In genomic region chr20:33707668-33708067, GRCh38 we compare ENCODE assay signal across 26 cellular contexts. TPM values are rescaled to one million over a fixed set of nuclear protein-coding genes. Genes with fewer than 3 reads are reported as not detected.
DNase-seq lines count a peak whose midpoint lies in the region; ATAC-seq and TF ChIP-seq lines count a peak whose summit lies in the region.
"Had no signal": no experiment of that assay in that cellular context is flagged by ENCODE, and none has a peak within 500 bp of the region (broad histone marks: within the 10 kb centered on the region; RNA-seq: fewer than 3 reads in every experiment).

No MANE protein-coding gene starts in this region.

- no peak for DNase-seq in activated T-cell treated with anti-CD3 and anti-CD28 coated beads, Interleukin-2, amount 50 U/mL, for 24 hours
- DNase-seq in activated T-cell treated with anti-CD3 and anti-CD28 coated beads, Interleukin-2, amount 50 U/mL, for 48 hours, result no peak
- DNase-seq in neural crest cell (ENCODE audit: low read depth, low spot score), result no peak
- DNase-seq in stimulated activated naive CD4-positive, alpha-beta T cell (lab: John Stamatoyannopoulos, UW), result no peak
- DNase-seq in activated CD4-positive, alpha-beta T cell treated with anti-CD3 and anti-CD28 coated beads for 48 hours, result no peak
- DNase-seq: 8988T; ACHN; AML-193; BE2C; Calu3; CD4-positive, alpha-beta T cell; CD8-positive, alpha-beta memory T cell; DMS53; DMS79 treated with DMSO at 0.1 percent for 48 hours; GF-D8; H9; HFFc6 had no signal

- no peak overlapping the region for H3K27ac ChIP-seq in HEK293 (ENCODE audit: extremely low read depth, low read depth, low read length)
- H3K27ac ChIP-seq: A549; BLaER1 treated with 17β-estradiol and CSF1 and Interleukin-3, amounts not matched to agents 10 nM and 100 nM had no signal

- peaks cover 18% of the 10 kb centered on the region for H3K4me1 Mint-ChIP-seq in activated T-cell treated with anti-CD3 and anti-CD28 coated beads, Interleukin-2, amount 50 U/mL, for 24 hours (ENCODE audit: low read depth)
- peaks cover 8% of the 10 kb centered on the region for H3K4me1 Mint-ChIP-seq in neural crest cell
- H3K4me1 Mint-ChIP-seq: CD14-positive monocyte had no signal

- no peak overlapping the region for H3K4me3 ChIP-seq in HEK293 (ENCODE audit: low read depth, low read length)
- H3K4me3 ChIP-seq: A549; BLaER1 treated with 17β-estradiol and CSF1 and Interleukin-3, amounts not matched to agents 10 nM and 100 nM; GM23338 had no signal

- H3K27me3 Mint-ChIP-seq in activated T-cell treated with anti-CD3 and anti-CD28 coated beads, Interleukin-2, amount 50 U/mL, for 24 hours, result no peaks in the 10 kb centered on the region
- no peaks in the 10 kb centered on the region for H3K27me3 Mint-ChIP-seq in neural crest cell (ENCODE audit: low read depth)
- H3K27me3 Mint-ChIP-seq: CD4-positive, alpha-beta T cell; CD8-positive, alpha-beta memory T cell had no signal

- CTCF ChIA-PET in HEK293 (lab: Yijun Ruan, JAX), result no interaction called here

- no peak overlapping the region for H3K4me3 Mint-ChIP-seq in activated T-cell treated with anti-CD3 and anti-CD28 coated beads, Interleukin-2, amount 50 U/mL, for 24 hours
- no peak overlapping the region for H3K4me3 Mint-ChIP-seq in neural crest cell
- H3K4me3 Mint-ChIP-seq: CD14-positive monocyte; CD4-positive, alpha-beta T cell; CD8-positive, alpha-beta memory T cell; GM23338; H9; HFFc6 had no signal

- no peaks in the 10 kb centered on the region for H3K9me3 ChIP-seq in HEK293 (ENCODE audit: control insufficient read depth, insufficient read depth, low read depth, low read length)
- H3K9me3 ChIP-seq: A549; BE2C; BLaER1 treated with 17β-estradiol and CSF1 and Interleukin-3, amounts not matched to agents 10 nM and 100 nM had no signal

- H3K9me3 Mint-ChIP-seq in activated T-cell treated with anti-CD3 and anti-CD28 coated beads, Interleukin-2, amount 50 U/mL, for 24 hours, result no peaks in the 10 kb centered on the region
- H3K9me3 Mint-ChIP-seq in neural crest cell, result no peaks in the 10 kb centered on the region
- H3K9me3 Mint-ChIP-seq: CD4-positive, alpha-beta T cell; CD8-positive, alpha-beta memory T cell; HFFc6 had no signal

- TF ChIP-seq CTCF in HEK293 (tag by site-specific recombination; IDR thresholded peaks at IDR 0.05) (no peak), neural crest cell (conservative IDR thresholded peaks at IDR 0.05) (no peak)

- no peaks in the 10 kb centered on the region for H3K36me3 ChIP-seq in HEK293 (ENCODE audit: control insufficient read depth in 2 of 2, insufficient read depth in 1 of 2, low read length in 2 of 2)
- H3K36me3 ChIP-seq: BE2C; BLaER1 treated with 17β-estradiol and CSF1 and Interleukin-3, amounts not matched to agents 10 nM and 100 nM had no signal

- H3K27ac Mint-ChIP-seq in activated T-cell treated with anti-CD3 and anti-CD28 coated beads, Interleukin-2, amount 50 U/mL, for 24 hours, result peak overlapping the region; percentile 59
- H3K27ac Mint-ChIP-seq in neural crest cell (ENCODE audit: unreplicated experiment), result peak overlapping the region; percentile 35
- H3K27ac Mint-ChIP-seq: CD4-positive, alpha-beta T cell; GM23338; HFFc6 had no signal

- POLR2A ChIA-PET in HEK293 (lab: Yijun Ruan, JAX), result no interaction called here

- peaks cover 38% of the 10 kb centered on the region for H3K36me3 Mint-ChIP-seq in activated T-cell treated with anti-CD3 and anti-CD28 coated beads, Interleukin-2, amount 50 U/mL, for 24 hours (ENCODE audit: low read depth)
- H3K36me3 Mint-ChIP-seq in neural crest cell (ENCODE audit: low read depth), result no peaks in the 10 kb centered on the region

- no peak for ATAC-seq in HG02763 (IDR thresholded peaks at IDR 0.05; ENCODE audit: unreplicated experiment)
- ATAC-seq: A549, GM23338, HCT116 had no signal

- no peaks in the 10 kb centered on the region for H3K4me1 ChIP-seq in HEK293 (ENCODE audit: control insufficient read depth, insufficient read depth, low read length)

TF ChIP-seq in HEK293, 187 proteins besides CTCF, POLR2A, EP300 and RAD21:
- no peak for TF ChIP-seq REPIN1 (tag by site-specific recombination; IDR thresholded peaks at IDR 0.05; ENCODE audit: low read depth)
- peak; percentile 84 for TF ChIP-seq SCRT2 (tag by site-specific recombination; IDR thresholded peaks at IDR 0.05)
- TF ChIP-seq YY2 (tag by site-specific recombination; IDR thresholded peaks at IDR 0.05), result no peak

RNA-seq across cellular contexts. Expression of gene PXMP4, which starts 12.4 kb away (rescaled TPM):
- 5.2 and 5.6 TPM in 2 replicates for total RNA-seq in neural crest cell

RNA-seq across cellular contexts. Expression of gene E2F1, which starts 21.5 kb away (rescaled TPM):
- total RNA-seq in neural crest cell, result 84.8 and 94.9 TPM in 2 replicates

RNA-seq across cellular contexts. Expression of gene ZNF341, which starts 24.1 kb away (rescaled TPM):
- total RNA-seq in neural crest cell, result 4.9 and 5.1 TPM in 2 replicates

RNA-seq across cellular contexts. Expression of gene NECAB3, which starts 33.4 kb away (rescaled TPM):
- total RNA-seq in neural crest cell, result 56.0 and 63.3 TPM in 2 replicates

RNA-seq across cellular contexts. Expression of gene ACTL10, which starts 40.9 kb away (rescaled TPM):
- total RNA-seq in neural crest cell, result 0.75 TPM in 2 replicates
- total RNA-seq: G401, H4 had no signal
